8 cellular contexts compared by ENCODE assay signal in the genomic region with DNA sequence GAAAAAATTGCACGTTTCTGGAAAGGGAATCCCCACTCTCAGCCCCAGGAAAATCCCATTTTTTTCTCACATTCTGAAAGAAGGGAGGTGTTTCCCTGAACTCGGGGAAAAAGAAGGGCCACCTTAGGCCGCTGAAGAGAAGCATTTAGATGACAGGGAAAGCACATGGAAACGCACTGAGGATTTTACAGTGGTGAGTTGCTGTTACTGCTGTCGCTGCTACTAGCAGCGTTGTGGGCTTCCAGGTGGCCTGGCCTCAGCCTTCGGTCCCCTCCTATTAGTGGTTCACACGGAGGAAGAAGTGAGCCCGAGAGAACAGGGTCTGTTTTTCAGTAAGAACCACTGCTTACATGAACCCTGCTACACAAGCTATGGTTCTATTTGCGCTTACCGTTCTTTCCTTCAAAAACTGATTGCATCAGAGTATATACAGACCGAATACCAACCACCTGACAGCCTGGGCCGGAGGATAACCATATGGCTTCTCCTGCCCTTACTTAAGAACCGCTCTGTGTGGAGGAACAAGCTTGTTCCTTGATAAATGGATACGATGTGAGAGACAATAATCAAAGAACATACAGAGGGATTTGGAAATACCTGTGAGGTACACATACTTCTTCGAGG. TPM values are rescaled to one million over a fixed set of nuclear protein-coding genes. Genes with fewer than 3 reads are reported as not detected.
DNase-seq lines count a peak whose midpoint lies in the region; ATAC-seq, FAIRE-seq and TF ChIP-seq lines count a peak whose summit lies in the region.

No MANE protein-coding gene starts in this region.

- no peak overlapping the region for H3K4me3 Mint-ChIP-seq in activated T-cell treated with anti-CD3 and anti-CD28 coated beads, Interleukin-2, amount 50 U/mL, for 24 hours

- no peak overlapping the region for H3K27ac Mint-ChIP-seq in activated T-cell treated with anti-CD3 and anti-CD28 coated beads, Interleukin-2, amount 50 U/mL, for 24 hours

- H3K4me1 ChIP-seq in pancreas: no peaks in the 10 kb centered on the region

- H3K27me3 Mint-ChIP-seq in activated T-cell treated with anti-CD3 and anti-CD28 coated beads, Interleukin-2, amount 50 U/mL, for 24 hours: peaks cover 58% of the 10 kb centered on the region

- H3K27ac ChIP-seq in pancreas: no peak overlapping the region

- intact Hi-C loops in pancreas (cut with DNase I): no loop called here

- no peak for FAIRE-seq in pancreas (lab: Jason Lieb, UNC)
- FAIRE-seq in D721Med (lab: Jason Lieb, UNC): no peak

- peaks cover 0 to 9% (median 2%) of the 10 kb centered on the region in 4 donors for H3K27me3 ChIP-seq in pancreas

- TF ChIP-seq CTCF in foreskin fibroblast (IDR thresholded peaks at IDR 0.05; ENCODE audit: low read depth, low read length): no peak
- TF ChIP-seq CTCF in pancreas (IDR thresholded peaks at IDR 0.05): no peak
- TF ChIP-seq CTCF in D721Med (IDR thresholded peaks at IDR 0.05; ENCODE audit: insufficient read depth, missing control alignments): no peak

- peaks cover 8% of the 10 kb centered on the region for H3K4me1 Mint-ChIP-seq in activated T-cell treated with anti-CD3 and anti-CD28 coated beads, Interleukin-2, amount 50 U/mL, for 24 hours (ENCODE audit: low read depth)

- H3K36me3 ChIP-seq in pancreas: no peaks in the 10 kb centered on the region

- H3K9me3 ChIP-seq in pancreas: no peaks in the 10 kb centered on the region

- ATAC-seq in GM19397 (IDR thresholded peaks at IDR 0.05; ENCODE audit: unreplicated experiment): peak; percentile 51
- peak; percentile 13 to 77 (median 70) for ATAC-seq in pancreas
- no peak for ATAC-seq in HG02973 (IDR thresholded peaks at IDR 0.05; ENCODE audit: unreplicated experiment)

- no peaks in the 10 kb centered on the region for H3K9me3 Mint-ChIP-seq in activated T-cell treated with anti-CD3 and anti-CD28 coated beads, Interleukin-2, amount 50 U/mL, for 24 hours

- DNase-seq in NCI-H748 treated with DMSO at 0.1 percent for 48 hours (lab: John Stamatoyannopoulos, UW): peak; percentile 72
- peak; percentile 2 to 46 for DNase-seq in foreskin fibroblast
- peak in 1 of 6 donors; percentile 18 for DNase-seq in pancreas
- DNase-seq in D721Med (ENCODE audit: insufficient read length, low spot score): no peak
- DNase-seq in OCI-M2 (lab: John Stamatoyannopoulos, UW; ENCODE audit: unreplicated experiment): no peak
- no peak for DNase-seq in activated T-cell treated with anti-CD3 and anti-CD28 coated beads, Interleukin-2, amount 50 U/mL, for 24 hours

- H3K4me3 ChIP-seq in foreskin fibroblast (ENCODE audit: low read depth in 1 of 2, low read length in 2 of 2) (peak overlapping the region; percentile 84 to 92), pancreas (peak overlapping the region in 3 of 4 donors; percentile 19 to 44 (median 34))

- 25 to 26% methylated on average over 16 of the region's 16 CpGs for WGBS in pancreas, 2 donors

- no peaks in the 10 kb centered on the region for H3K36me3 Mint-ChIP-seq in activated T-cell treated with anti-CD3 and anti-CD28 coated beads, Interleukin-2, amount 50 U/mL, for 24 hours (ENCODE audit: low read depth)

RNA-seq across cellular contexts. Expression of a gene that starts 1.0 kb away (rescaled TPM):
- under 1 TPM; 0.19 to 0.67 (median 0.42) TPM for total RNA-seq in pancreas
- under 1 TPM; 0.23 to 0.63 TPM for polyA plus RNA-seq in pancreas

RNA-seq across cellular contexts. Expression of a gene that starts 42.6 kb away (rescaled TPM):
- total RNA-seq in pancreas: 10 to 100 TPM in 3 of 6 donors, 1 to 10 TPM in 3; 4.0 to 25.7 (median 12.1) TPM
- 1 to 10 TPM; 3.3 to 8.5 TPM for polyA plus RNA-seq in pancreas

Comparison
In these comparisons a context has a peak if more than half of its experiments do, and no peak if none do; other contexts are left out.
1. DNase-seq: peak in NCI-H748 treated with DMSO at 0.1 percent for 48 hours (single experiment) and foreskin fibroblast (2 of 2); none in D721Med (single experiment), OCI-M2 (single experiment) and activated T-cell treated with anti-CD3 and anti-CD28 coated beads, Interleukin-2, amount 50 U/mL, for 24 hours (single experiment).